Comparison of ENCODE assay signal across 1 cellular context in the genomic region with DNA sequence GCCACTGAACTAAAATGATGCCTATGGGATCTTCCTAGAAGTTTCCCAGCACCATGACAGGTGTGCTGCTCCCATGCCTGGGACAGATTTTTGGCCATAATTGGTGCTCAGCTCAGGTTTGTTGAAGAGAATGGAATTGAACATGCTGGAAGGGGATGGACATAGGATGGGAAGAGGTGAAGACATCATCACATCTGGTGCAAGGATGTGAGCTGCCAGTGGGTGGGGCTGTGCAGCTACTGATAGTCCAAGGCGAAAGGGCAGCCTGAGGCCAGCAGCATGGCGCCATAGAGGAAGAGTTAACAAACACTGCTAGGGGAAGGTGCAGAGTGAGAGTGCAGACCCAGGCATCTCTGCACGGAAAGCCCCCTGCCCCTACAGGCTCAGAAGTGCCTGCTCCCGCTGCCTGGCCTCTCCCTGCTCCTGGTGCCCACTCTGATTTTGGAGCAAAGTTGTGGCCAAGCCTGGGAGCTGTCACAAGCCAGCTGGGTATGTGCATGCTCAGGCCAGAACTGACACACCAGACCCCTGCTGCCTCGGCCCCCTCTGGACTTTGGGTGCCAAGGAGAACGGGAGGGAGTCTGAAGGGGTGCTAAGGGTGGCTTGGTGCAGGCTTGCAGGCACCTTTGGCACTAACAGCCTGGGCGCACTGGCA.
TF ChIP-seq lines count a peak whose summit lies in the region.

No MANE protein-coding gene starts in this region.

TF ChIP-seq in GM12878, 131 proteins besides CTCF, POLR2A, EP300 and RAD21 (continued from another document):
- TF ChIP-seq RELA (IDR thresholded peaks at IDR 0.05; ENCODE audit: borderline replicate concordance, partially characterized antibody) = no peak
- TF ChIP-seq SMC3 (IDR thresholded peaks at IDR 0.05; ENCODE audit: borderline replicate concordance, low read length) = peak; percentile 37; the same call in 1 of the 2 replicates
- TF ChIP-seq RUNX3 (IDR thresholded peaks at IDR 0.05; ENCODE audit: low read length) = no peak
- TF ChIP-seq, protein P1, sequence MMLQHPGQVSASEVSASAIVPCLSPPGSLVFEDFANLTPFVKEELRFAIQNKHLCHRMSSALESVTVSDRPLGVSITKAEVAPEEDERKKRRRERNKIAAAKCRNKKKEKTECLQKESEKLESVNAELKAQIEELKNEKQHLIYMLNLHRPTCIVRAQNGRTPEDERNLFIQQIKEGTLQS (IDR thresholded peaks at IDR 0.05; ENCODE audit: borderline replicate concordance, extremely low read depth, low read depth, low read length) = no peak
